Comparison of ENCODE assay signal across 8 cellular contexts in the genomic region with DNA sequence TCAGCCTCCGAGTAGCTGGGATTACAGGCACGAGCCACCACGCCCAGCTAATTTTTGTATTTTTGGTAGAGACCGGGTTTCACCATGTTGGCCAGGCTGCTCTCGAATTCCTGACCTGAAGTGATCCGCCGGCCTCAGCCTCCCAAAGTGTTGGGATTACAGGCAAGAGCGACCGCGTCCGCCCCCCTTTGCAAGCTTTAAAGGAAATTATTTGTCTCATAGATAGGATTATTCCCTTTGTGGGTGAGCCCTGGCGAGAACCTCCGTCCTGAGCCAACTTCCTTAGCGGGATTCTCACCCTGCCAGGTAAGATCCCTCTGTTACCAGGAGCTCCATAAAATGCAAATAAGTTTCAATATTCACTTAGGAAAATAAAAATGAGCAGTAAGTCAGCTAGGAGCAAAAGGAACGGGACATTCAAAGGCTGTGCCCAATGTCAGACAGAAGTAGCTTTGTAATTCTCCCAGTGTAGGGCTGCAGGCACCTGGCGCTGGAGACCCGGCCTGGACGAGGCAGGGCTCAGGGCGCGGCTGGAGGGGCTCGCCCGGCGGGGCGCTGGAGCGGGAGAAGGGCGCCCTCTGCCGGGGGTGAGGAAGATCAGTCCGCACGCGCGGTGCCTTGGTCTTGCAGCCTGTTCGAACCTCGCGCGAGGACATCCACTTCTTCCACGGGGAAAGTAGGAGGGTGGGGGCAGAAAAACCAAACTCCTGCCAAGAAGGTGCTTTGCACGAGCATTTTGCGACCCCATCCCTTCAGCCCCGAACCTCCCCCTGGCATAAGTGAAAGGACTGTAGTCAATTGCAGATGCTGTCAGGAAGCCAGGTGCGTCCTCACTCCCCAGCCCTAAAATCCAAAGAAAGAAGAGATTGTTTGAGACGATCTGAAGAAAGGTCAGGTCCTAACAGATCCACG. TPM values are rescaled to one million over a fixed set of nuclear protein-coding genes. Genes with fewer than 3 reads are reported as not detected.
DNase-seq lines count a peak whose midpoint lies in the region; ATAC-seq and TF ChIP-seq lines count a peak whose summit lies in the region.

No MANE protein-coding gene starts in this region.

- no peaks in the 10 kb centered on the region for H3K79me2 ChIP-seq in DOHH2 (ENCODE audit: control insufficient read depth, low read length)

- H3K4me2 ChIP-seq in DOHH2 (ENCODE audit: low read length): peak overlapping the region; percentile 53

- H3K9ac ChIP-seq in adipocyte (ENCODE audit: low read length): peak overlapping the region; percentile 86

- no peaks in the 10 kb centered on the region for H3F3A ChIP-seq in DOHH2 (ENCODE audit: control insufficient read depth, insufficient read depth)

- H3K9me3 Mint-ChIP-seq in progenitor cell of endocrine pancreas (ENCODE audit: low read depth): no peaks in the 10 kb centered on the region

- no peak for TF ChIP-seq POLR2A in upper lobe of left lung (IDR thresholded peaks at IDR 0.05)

- H3K36me3 ChIP-seq in DOHH2 (ENCODE audit: control insufficient read depth, low read length) (no peaks in the 10 kb centered on the region), adipocyte (ENCODE audit: control insufficient read depth, insufficient read depth, low read length, severe bottlenecking) (no peaks in the 10 kb centered on the region), left ventricle myocardium inferior (no peaks in the 10 kb centered on the region), upper lobe of left lung (no peaks in the 10 kb centered on the region)

- H3K4me3 ChIP-seq in DOHH2 (ENCODE audit: low read length) (no peak overlapping the region), adipocyte (ENCODE audit: low read length) (peak overlapping the region; percentile 87), left ventricle myocardium inferior (peak overlapping the region; percentile 75), upper lobe of left lung (peak overlapping the region; percentile 63 to 70 (median 66))

- peaks cover 4% of the 10 kb centered on the region for H3K4me1 Mint-ChIP-seq in progenitor cell of endocrine pancreas (ENCODE audit: low read depth)

- DNase-seq in HEK293T (ENCODE audit: extremely low spot score) (peak; percentile 83), NCI-H1105 treated with DMSO at 0.1 percent for 48 hours (lab: John Stamatoyannopoulos, UW) (peak; percentile 79), SW480 (ENCODE audit: low spot score) (peak; percentile 74), adipocyte (ENCODE audit: low read depth) (peak; percentile 92), left ventricle myocardium inferior (peak; percentile 79), progenitor cell of endocrine pancreas (ENCODE audit: low spot score, unreplicated experiment) (peak; percentile 79), upper lobe of left lung (peak; percentile 86 to 91)

- TF ChIP-seq CTCF in DOHH2 (IDR thresholded peaks at IDR 0.05; ENCODE audit: low read depth, low read length, poor library complexity, severe bottlenecking) (peak; percentile 86), left ventricle myocardium inferior (IDR thresholded peaks at IDR 0.05; ENCODE audit: borderline replicate concordance) (peak; percentile 96), progenitor cell of endocrine pancreas (IDR thresholded peaks at IDR 0.05; ENCODE audit: unreplicated experiment) (peak; percentile 94), upper lobe of left lung (IDR thresholded peaks at IDR 0.05) (peak; percentile 86 to 96 (median 94))

- POLR2A ChIA-PET in HEK293T (lab: Yijun Ruan, JAX): interaction anchor here (0.8 to 1.2 kb wide), 3 partner anchors 108 to 534 kb away, joined by 3 read pairs; no protein-coding TSS in a partner anchor

- H3K27ac Mint-ChIP-seq in progenitor cell of endocrine pancreas: peak overlapping the region; percentile 79

- CTCF ChIA-PET in HEK293T (lab: Yijun Ruan, JAX): interaction anchor here (0.5 to 2.8 kb wide), 45 partner anchors 10 to 1384 kb away, joined by 3 to 20 read pairs (median 4); no protein-coding TSS in a partner anchor

- peak overlapping the region; percentile 81 for H3K4me3 Mint-ChIP-seq in progenitor cell of endocrine pancreas (ENCODE audit: low read depth)

- H3K9me2 ChIP-seq in DOHH2 (replicated peaks; ENCODE audit: control insufficient read depth, low read length): no peaks in the 10 kb centered on the region

- WGBS in upper lobe of left lung, 2 donors: 24 to 31% methylated on average over 35 to 42 of the region's 42 CpGs

- H3K27me3 Mint-ChIP-seq in progenitor cell of endocrine pancreas: peaks cover 58% of the 10 kb centered on the region

- intact Hi-C loops in left ventricle myocardium inferior (cut with micrococcal nuclease): loop anchor here (5.0 to 10.0 kb wide), 2 partner anchors 336 to 534 kb away; no protein-coding TSS in a partner anchor

- H3K9me3 ChIP-seq in DOHH2 (ENCODE audit: control insufficient read depth, insufficient read depth, low read length): no peaks in the 10 kb centered on the region
- no peaks in the 10 kb centered on the region for H3K9me3 ChIP-seq in adipocyte (ENCODE audit: control insufficient read depth, low read length)
- H3K9me3 ChIP-seq in left ventricle myocardium inferior (replicated peaks): no peaks in the 10 kb centered on the region
- no peaks in the 10 kb centered on the region for H3K9me3 ChIP-seq in upper lobe of left lung

- H3K27ac ChIP-seq in DOHH2 (ENCODE audit: low read depth, low read length) (no peak overlapping the region), left ventricle myocardium inferior (replicated peaks) (peak overlapping the region; percentile 63), upper lobe of left lung (peak overlapping the region in 2 of 4 donors; percentile 60 to 72)

- H4K20me1 ChIP-seq in DOHH2 (ENCODE audit: control insufficient read depth, insufficient read depth, low read depth, low read length): peaks cover 3% of the 10 kb centered on the region

- H3K4me1 ChIP-seq in DOHH2 (ENCODE audit: control insufficient read depth, low read length) (peaks cover 10% of the 10 kb centered on the region), adipocyte (ENCODE audit: control insufficient read depth, insufficient read depth, low read length) (peaks cover 11% of the 10 kb centered on the region), left ventricle myocardium inferior (peaks cover 15% of the 10 kb centered on the region), upper lobe of left lung (peaks cover 10 to 19% (median 15%) of the 10 kb centered on the region in 4 donors)

- peaks cover 66% of the 10 kb centered on the region for H3K27me3 ChIP-seq in DOHH2 (ENCODE audit: control insufficient read depth, low read length)
- no peaks in the 10 kb centered on the region for H3K27me3 ChIP-seq in adipocyte (replicated peaks; ENCODE audit: control insufficient read depth, insufficient read depth, low read length)
- H3K27me3 ChIP-seq in left ventricle myocardium inferior (ENCODE audit: low read depth): peaks cover 18% of the 10 kb centered on the region
- H3K27me3 ChIP-seq in upper lobe of left lung: no peaks in the 10 kb centered on the region

- TF ChIP-seq EP300 in upper lobe of left lung (IDR thresholded peaks at IDR 0.05): no peak

- peak; percentile 93 to 96 for ATAC-seq in upper lobe of left lung (ENCODE audit: low FRiP score in 2 of 2)

- H3K36me3 Mint-ChIP-seq in progenitor cell of endocrine pancreas (ENCODE audit: insufficient read depth): no peaks in the 10 kb centered on the region

TF ChIP-seq in HEK293T, 16 proteins besides CTCF, POLR2A, EP300 and RAD21:
- TF ChIP-seq BHLHE40 (IDR thresholded peaks at IDR 0.05; ENCODE audit: borderline replicate concordance) (no peak), HDGF (IDR thresholded peaks at IDR 0.05; ENCODE audit: borderline replicate concordance) (no peak)

RNA-seq across cellular contexts. Expression of a gene that starts 47.1 kb away (rescaled TPM):
- total RNA-seq in left ventricle myocardium inferior: 2.5 TPM
- total RNA-seq in progenitor cell of endocrine pancreas: 25.4 and 25.7 TPM in 2 replicates
- 10 to 100 TPM; 14.1 to 51.3 (median 24.6) TPM for total RNA-seq in upper lobe of left lung
